ENCODE assay signal across 14 cellular contexts in genomic region chr1:153122831-153123421, GRCh38. TPM values are rescaled to one million over a fixed set of nuclear protein-coding genes. Genes with fewer than 3 reads are reported as not detected.
DNase-seq lines count a peak whose midpoint lies in the region; ATAC-seq and TF ChIP-seq lines count a peak whose summit lies in the region.
"Had no signal": no experiment of that assay in that cellular context is flagged by ENCODE, and none has a peak within 500 bp of the region (broad histone marks: within the 10 kb centered on the region; RNA-seq: fewer than 3 reads in every experiment).

No MANE protein-coding gene starts in this region.

- no peak; the same call in 1 of the 2 replicates for TF ChIP-seq RAD21 in HCT116 (IDR thresholded peaks at IDR 0.05; ENCODE audit: low read depth)

- ATAC-seq in HCT116: peak; percentile 92
- ATAC-seq in HG02885 (IDR thresholded peaks at IDR 0.05; ENCODE audit: poor library complexity, unreplicated experiment): no peak
- no peak for ATAC-seq in HG03469 (IDR thresholded peaks at IDR 0.05; ENCODE audit: unreplicated experiment)
- ATAC-seq: activated T-helper 17 cell treated with anti-CD3 and anti-CD28 coated beads, Interleukin-2, amount 50 U/mL, for 72 hours; mucosa of descending colon had no signal

- no TSS peak for BruUV-seq in HCT116 (replicated peaks; lab: Mats Ljungman, UMichigan)

- intact Hi-C loops in HCT116 (cut with micrococcal nuclease): no loop called here

- 0 out of 2 replicates have a peak overlapping the region, but pooled peaks have one; percentile 8 for H3K9ac ChIP-seq in HCT116 (ENCODE audit: low read length)

- no peaks in the 10 kb centered on the region for H3K9me3 ChIP-seq in HCT116 (ENCODE audit: control insufficient read depth in 1 of 2, insufficient read depth in 1 of 2, low read depth in 1 of 2, low read length in 2 of 2)
- H3K9me3 ChIP-seq: mucosa of descending colon, vagina had no signal

- peak overlapping the region in 1 of 2 experiments; percentile 25; a peak in 1 of 4 replicates for H3K4me3 ChIP-seq in HCT116 (replicated peaks in 1 of 2; ENCODE audit: low read depth in 1 of 2, low read length in 2 of 2)
- H3K4me3 ChIP-seq in skin epidermis: no peak overlapping the region
- H3K4me3 ChIP-seq: mucosa of descending colon, vagina had no signal

- H3K79me2 ChIP-seq in HCT116 (ENCODE audit: insufficient read depth, low read length): no peaks in the 10 kb centered on the region

- peak overlapping the region; percentile 55 for H3K27ac ChIP-seq in HCT116 (ENCODE audit: low read depth, low read length)
- peak overlapping the region in 16 of 21 experiments; percentile 34 to 75 (median 52) for H3K27ac ChIP-seq in skin epidermis
- H3K27ac ChIP-seq: vagina had no signal

- DNase-seq in HCT116 (ENCODE audit: low read depth, low spot score) (peak; percentile 41), NCI-H2107 treated with DMSO at 0.1 percent for 48 hours (lab: John Stamatoyannopoulos, UW; ENCODE audit: unreplicated experiment) (peak; percentile 95), ecto neural progenitor cell (ENCODE audit: low spot score) (peak; percentile 54)
- DNase-seq in effector CD4-positive, alpha-beta T cell: no peak
- DNase-seq: mucosa of descending colon; stimulated activated CD4-positive, alpha-beta T cell treated with anti-CD3 and anti-CD28 coated beads, Interleukin-4, amount 100 ng/mL, for 24 hours; T-helper 2 cell had no signal

- peaks cover 7 to 12% of the 10 kb centered on the region in 2 experiments for H3K4me1 ChIP-seq in HCT116 (ENCODE audit: control insufficient read depth in 1 of 2, insufficient read depth in 2 of 2, low read length in 2 of 2)
- H3K4me1 ChIP-seq: vagina had no signal

- H2AFZ ChIP-seq in HCT116 (ENCODE audit: low read depth, low read length, poor library complexity, severe bottlenecking): peak overlapping the region; percentile 53

- no peaks in the 10 kb centered on the region for H3K9me2 ChIP-seq in HCT116 (ENCODE audit: insufficient read depth)

- H3K36me3 ChIP-seq in HCT116 (ENCODE audit: control insufficient read depth in 1 of 2, insufficient read depth in 2 of 2, low read length in 2 of 2): no peaks in the 10 kb centered on the region
- H3K36me3 ChIP-seq: vagina had no signal

- peak overlapping the region; percentile 62 for H3K4me2 ChIP-seq in HCT116 (ENCODE audit: low read length)

- no peak for TF ChIP-seq CTCF in HCT116 (IDR thresholded peaks at IDR 0.05 in 2 of 3, conservative IDR thresholded peaks at IDR 0.05 in 1 of 3; ENCODE audit: borderline replicate concordance in 1 of 3, insufficient read depth in 1 of 3, low read depth in 2 of 3, low read length in 2 of 3)

- H4K20me1 ChIP-seq in HCT116 (ENCODE audit: insufficient read depth): no peaks in the 10 kb centered on the region

- RAD21 ChIA-PET in HCT116 (lab: Charles Lee; ENCODE audit: low non-redundant PET in 1 of 2, low total read pairs in 2 of 2, uncharacterized antibody in 2 of 2, unreplicated experiment in 2 of 2): no interaction called here

- no peaks in the 10 kb centered on the region; the same call in 1 of the 2 replicates for H3K27me3 ChIP-seq in HCT116 (ENCODE audit: insufficient read depth, low read length)
- H3K27me3 ChIP-seq: vagina had no signal

- CTCF ChIA-PET in HCT116 (lab: Charles Lee): interaction anchor here (0.6 kb wide), 1 partner anchor 110 kb away, joined by 3 read pairs; no protein-coding TSS in a partner anchor

- TF ChIP-seq POLR2A in HCT116 (IDR thresholded peaks at IDR 0.05; ENCODE audit: borderline replicate concordance, extremely low read depth, insufficient read depth, insufficient read length): no peak

- POLR2A ChIA-PET in HCT116 (lab: Charles Lee): no interaction called here

TF ChIP-seq in HCT116, 20 proteins besides CTCF, POLR2A, EP300 and RAD21:
- TF ChIP-seq ZNF274 (IDR thresholded peaks at IDR 0.05; ENCODE audit: low read depth, low read length): no peak
- TF ChIP-seq TCF7L2 (IDR thresholded peaks at IDR 0.05; ENCODE audit: borderline replicate concordance, extremely low read depth, insufficient read depth, insufficient read length): no peak
- TF ChIP-seq, protein P1, sequence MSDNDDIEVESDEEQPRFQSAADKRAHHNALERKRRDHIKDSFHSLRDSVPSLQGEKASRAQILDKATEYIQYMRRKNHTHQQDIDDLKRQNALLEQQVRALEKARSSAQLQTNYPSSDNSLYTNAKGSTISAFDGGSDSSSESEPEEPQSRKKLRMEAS (IDR thresholded peaks at IDR 0.05): peak; percentile 58
- peak; percentile 54; the same call in 1 of the 2 replicates for TF ChIP-seq CBX3 (IDR thresholded peaks at IDR 0.05; ENCODE audit: low read depth)
- no peak for TF ChIP-seq EZH2 (IDR thresholded peaks at IDR 0.05)
- no peak for TF ChIP-seq ELF1 (IDR thresholded peaks at IDR 0.05; ENCODE audit: borderline replicate concordance, low read depth)
- TF ChIP-seq ZFX (IDR thresholded peaks at IDR 0.05): no peak
- no peak for TF ChIP-seq EGR1 (IDR thresholded peaks at IDR 0.05; ENCODE audit: low read depth)
- 0 out of 2 replicates have a peak, but pooled peaks have one; percentile 16 for TF ChIP-seq JUND (IDR thresholded peaks at IDR 0.05)
- TF ChIP-seq, protein P2, sequence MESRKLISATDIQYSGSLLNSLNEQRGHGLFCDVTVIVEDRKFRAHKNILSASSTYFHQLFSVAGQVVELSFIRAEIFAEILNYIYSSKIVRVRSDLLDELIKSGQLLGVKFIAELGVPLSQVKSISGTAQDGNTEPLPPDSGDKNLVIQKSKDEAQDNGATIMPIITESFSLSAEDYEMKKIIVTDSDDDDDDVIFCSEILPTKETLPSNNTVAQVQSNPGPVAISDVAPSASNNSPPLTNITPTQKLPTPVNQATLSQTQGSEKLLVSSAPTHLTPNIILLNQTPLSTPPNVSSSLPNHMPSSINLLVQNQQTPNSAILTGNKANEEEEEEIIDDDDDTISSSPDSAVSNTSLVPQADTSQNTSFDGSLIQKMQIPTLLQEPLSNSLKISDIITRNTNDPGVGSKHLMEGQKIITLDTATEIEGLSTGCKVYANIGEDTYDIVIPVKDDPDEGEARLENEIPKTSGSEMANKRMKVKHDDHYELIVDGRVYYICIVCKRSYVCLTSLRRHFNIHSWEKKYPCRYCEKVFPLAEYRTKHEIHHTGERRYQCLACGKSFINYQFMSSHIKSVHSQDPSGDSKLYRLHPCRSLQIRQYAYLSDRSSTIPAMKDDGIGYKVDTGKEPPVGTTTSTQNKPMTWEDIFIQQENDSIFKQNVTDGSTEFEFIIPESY (IDR thresholded peaks at IDR 0.05; ENCODE audit: extremely low read depth, insufficient replicate concordance, low read length): no peak
- peak; percentile 53; the same call in 1 of the 2 replicates for TF ChIP-seq SP1 (IDR thresholded peaks at IDR 0.05; ENCODE audit: low read depth)
- TF ChIP-seq EZH2phosphoT487 (IDR thresholded peaks at IDR 0.05; ENCODE audit: borderline replicate concordance): no peak
- TF ChIP-seq FOSL1 (IDR thresholded peaks at IDR 0.05; ENCODE audit: low read depth): 0 out of 2 replicates have a peak, but pooled peaks have one; percentile 26

RNA-seq across cellular contexts. Expression of gene SPRR2F, which starts 9.6 kb away (rescaled TPM):
- not detected for total RNA-seq in HCT116 (2021; ENCODE audit: unreplicated experiment)
- polyA plus RNA-seq in HCT116 (2012): not detected in 2 replicates
- total RNA-seq: activated T-helper 17 cell treated with anti-CD3 and anti-CD28 coated beads, Interleukin-2, amount 50 U/mL, for 72 hours; epithelial cell of proximal tubule; mucosa of descending colon had no signal
- polyA plus RNA-seq: IgD-negative memory B cell had no signal

RNA-seq across cellular contexts. Expression of gene SPRR2G, which starts 27.8 kb away (rescaled TPM):
- total RNA-seq in HCT116 (2021; ENCODE audit: unreplicated experiment): not detected
- polyA plus RNA-seq in HCT116 (2012): not detected in 2 replicates
- total RNA-seq: activated T-helper 17 cell treated with anti-CD3 and anti-CD28 coated beads, Interleukin-2, amount 50 U/mL, for 72 hours; epithelial cell of proximal tubule; mucosa of descending colon; vagina had no signal
- polyA plus RNA-seq: IgD-negative memory B cell had no signal

RNA-seq across cellular contexts. Expression of gene SPRR2E, which starts 28.6 kb away (rescaled TPM):
- not detected for total RNA-seq in HCT116 (2021; ENCODE audit: unreplicated experiment)
- 0.37 TPM in 1 of 2 replicates, not detected in the other for polyA plus RNA-seq in HCT116 (2012)
- total RNA-seq: activated T-helper 17 cell treated with anti-CD3 and anti-CD28 coated beads, Interleukin-2, amount 50 U/mL, for 72 hours; epithelial cell of proximal tubule; mucosa of descending colon had no signal
- polyA plus RNA-seq: IgD-negative memory B cell had no signal

RNA-seq across cellular contexts. Expression of gene SPRR2B, which starts 51.5 kb away (rescaled TPM):
- not detected for total RNA-seq in HCT116 (2021; ENCODE audit: unreplicated experiment)
- polyA plus RNA-seq in HCT116 (2012): not detected in 2 replicates
- total RNA-seq: activated T-helper 17 cell treated with anti-CD3 and anti-CD28 coated beads, Interleukin-2, amount 50 U/mL, for 72 hours; epithelial cell of proximal tubule; mucosa of descending colon; vagina had no signal
- polyA plus RNA-seq: IgD-negative memory B cell had no signal
